Comparison of ENCODE assay signal across 8 cellular contexts in the genomic region with DNA sequence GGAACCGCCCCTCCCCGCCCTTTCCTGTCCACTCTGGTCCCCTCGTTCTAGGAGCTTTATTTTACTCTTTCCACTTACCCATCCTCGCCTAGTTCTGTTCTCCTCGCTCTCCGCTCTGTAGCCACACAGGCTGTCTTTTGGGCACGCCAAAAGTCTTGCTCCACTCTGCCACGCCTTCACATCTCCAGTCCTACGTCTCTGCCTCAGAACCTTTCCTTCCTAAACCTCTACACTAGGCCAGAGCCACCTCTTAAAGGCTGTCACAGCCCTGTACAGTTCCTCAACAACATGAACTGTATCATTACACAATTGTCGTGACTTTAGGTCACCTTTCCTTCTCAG. TPM values are rescaled to one million over a fixed set of nuclear protein-coding genes. Genes with fewer than 3 reads are reported as not detected.
A peak's percentile ranks its signal among the peaks of the same experiment; 100 is the strongest.
DNase-seq lines count a peak whose midpoint lies in the region; FAIRE-seq and TF ChIP-seq lines count a peak whose summit lies in the region.

No MANE protein-coding gene starts in this region.

- no peak overlapping the region for H3K18ac ChIP-seq in H1 (ENCODE audit: extremely low read depth, low read length)

- no peaks in the 10 kb centered on the region for H3K27me3 ChIP-seq in CD4-positive, alpha-beta memory T cell (ENCODE audit: insufficient read depth, low read length)
- H3K27me3 ChIP-seq in H1 (replicated peaks in 1 of 4; ENCODE audit: control insufficient read depth in 3 of 4, extremely low read depth in 1 of 4, insufficient read depth in 3 of 4, low read length in 3 of 4) = no peaks in the 10 kb centered on the region
- no peaks in the 10 kb centered on the region for H3K27me3 ChIP-seq in neutrophil

- no peak for TF ChIP-seq CTCF in NB4 (IDR thresholded peaks at IDR 0.05; ENCODE audit: low read depth, low read length)
- no peak for TF ChIP-seq CTCF in H1 (IDR thresholded peaks at IDR 0.05; ENCODE audit: control extremely low read depth in 1 of 3, insufficient read depth in 1 of 3, low read depth in 1 of 3, low read length in 3 of 3)
- no peak for TF ChIP-seq CTCF in neutrophil (IDR thresholded peaks at IDR 0.05)
- no peak for TF ChIP-seq CTCF in GM10248 (IDR thresholded peaks at IDR 0.05; ENCODE audit: control extremely low read depth, extremely low read depth, low read depth, missing control alignments)

- H3K27ac ChIP-seq in CD4-positive, alpha-beta memory T cell (ENCODE audit: low read depth, low read length) = peak overlapping the region; percentile 98
- peak overlapping the region; percentile 24; the same call in 1 of the 2 replicates for H3K27ac ChIP-seq in H1 (ENCODE audit: low read depth, low read length)
- H3K27ac ChIP-seq in neutrophil = peak overlapping the region; percentile 95

- no peak overlapping the region for H2AK5ac ChIP-seq in H1 (ENCODE audit: low read depth, low read length)

- no peak for FAIRE-seq in H1 (lab: Jason Lieb, UNC)

- H4K20me1 ChIP-seq in H1 (replicated peaks in 1 of 2; ENCODE audit: control insufficient read depth in 1 of 2, insufficient read depth in 2 of 2, low read length in 2 of 2) = peaks cover 8 to 16% of the 10 kb centered on the region in 2 experiments

- H2BK20ac ChIP-seq in H1 (ENCODE audit: low read length) = no peak overlapping the region

- H3K9me3 Mint-ChIP-seq in CD4-positive, alpha-beta memory T cell = peaks cover 0 to 5% (median 0%) of the 10 kb centered on the region in 8 donors

- H3K4me3 Mint-ChIP-seq in CD4-positive, alpha-beta memory T cell = peak overlapping the region; percentile 94 to 100 (median 96)

- H3K79me1 ChIP-seq in H1 (ENCODE audit: low read depth, low read length) = no peaks in the 10 kb centered on the region

- H3K23me2 ChIP-seq in H1 (ENCODE audit: low read depth, low read length) = peaks cover 5% of the 10 kb centered on the region

- peaks cover 0 to 11% of the 10 kb centered on the region in 2 donors for H3K36me3 Mint-ChIP-seq in CD4-positive, alpha-beta memory T cell

- H3K9ac ChIP-seq in H1 (replicated peaks in 1 of 4; ENCODE audit: extremely low read depth in 1 of 4, low read depth in 3 of 4, low read length in 3 of 4) = no peak overlapping the region

- TF ChIP-seq EP300 in H1 (IDR thresholded peaks at IDR 0.05; ENCODE audit: borderline replicate concordance in 1 of 2, low read depth in 2 of 2, low read length in 2 of 2) = no peak

- no peak overlapping the region for H4K91ac ChIP-seq in H1 (replicated peaks; ENCODE audit: insufficient read length, low read length)

- no peak overlapping the region for H4K8ac ChIP-seq in H1 (ENCODE audit: extremely low read depth, insufficient read depth, low read length)

- H2BK120ac ChIP-seq in H1 (replicated peaks; ENCODE audit: low read depth, low read length) = no peak overlapping the region

- H3K4me3 ChIP-seq in CD4-positive, alpha-beta memory T cell (ENCODE audit: low read length in 2 of 2) = peak overlapping the region; percentile 64 to 80
- peak overlapping the region; percentile 78 for H3K4me3 ChIP-seq in NB4 (ENCODE audit: low read depth, low read length)
- H3K4me3 ChIP-seq in H1 (ENCODE audit: extremely low read depth in 1 of 4, insufficient read depth in 2 of 4, low read depth in 3 of 4, low read length in 4 of 4) = peak overlapping the region; percentile 78 to 98 (median 91); a peak in 7 of 8 replicates
- H3K4me3 ChIP-seq in neutrophil (ENCODE audit: low read depth in 1 of 2, low read length in 1 of 2) = peak overlapping the region; percentile 89 to 92

- no peaks in the 10 kb centered on the region for H3K9me3 ChIP-seq in CD4-positive, alpha-beta memory T cell (ENCODE audit: control insufficient read depth in 1 of 2, low read length in 2 of 2)
- H3K9me3 ChIP-seq in H1 (ENCODE audit: insufficient read depth in 2 of 2, low read depth in 1 of 2, low read length in 1 of 2) (no peaks in the 10 kb centered on the region), neutrophil (no peaks in the 10 kb centered on the region)

- H3K36me3 ChIP-seq in CD4-positive, alpha-beta memory T cell (ENCODE audit: insufficient read depth, low read length) = no peaks in the 10 kb centered on the region
- no peaks in the 10 kb centered on the region for H3K36me3 ChIP-seq in H1 (ENCODE audit: control insufficient read depth in 2 of 4, insufficient read depth in 4 of 4, low read length in 3 of 4)
- no peaks in the 10 kb centered on the region for H3K36me3 ChIP-seq in neutrophil

- intact Hi-C loops in CD4-positive, alpha-beta memory T cell (cut with micrococcal nuclease) = loop anchor here (1.0 to 10.0 kb wide), 7 partner anchors 40 to 390 kb away; no protein-coding TSS in a partner anchor

- peaks cover 39% of the 10 kb centered on the region for H3K4me1 ChIP-seq in CD4-positive, alpha-beta memory T cell (ENCODE audit: insufficient read depth, low read length)
- peaks cover 0 to 7% (median 2%) of the 10 kb centered on the region in 4 experiments; a peak in 3 of 7 replicates for H3K4me1 ChIP-seq in H1 (replicated peaks in 1 of 4; ENCODE audit: control insufficient read depth in 3 of 4, insufficient read depth in 4 of 4, low read length in 3 of 4)
- peaks cover 31 to 37% of the 10 kb centered on the region in 2 experiments for H3K4me1 ChIP-seq in neutrophil (ENCODE audit: control insufficient read depth in 1 of 2, insufficient read depth in 1 of 2, low read depth in 1 of 2, low read length in 1 of 2)

- no peak for TF ChIP-seq RAD21 in H1 (IDR thresholded peaks at IDR 0.05 in 1 of 2, conservative IDR thresholded peaks at IDR 0.05 in 1 of 2; ENCODE audit: low read depth in 2 of 2, low read length in 2 of 2)

- peaks cover 40 to 44% of the 10 kb centered on the region in 2 experiments for H3K79me2 ChIP-seq in H1 (ENCODE audit: control insufficient read depth in 1 of 2, insufficient read depth in 2 of 2, low read length in 2 of 2)

- H2BK15ac ChIP-seq in H1 (ENCODE audit: low read length) = peak overlapping the region; percentile 99

- H3K4me2 ChIP-seq in H1 (ENCODE audit: insufficient read depth in 1 of 2, low read depth in 2 of 2, low read length in 2 of 2) = peak overlapping the region; percentile 73 to 97

- TF ChIP-seq POLR2A in NB4 (IDR thresholded peaks at IDR 0.05; ENCODE audit: extremely low read depth, insufficient read length) (no peak), H1 (IDR thresholded peaks at IDR 0.05; ENCODE audit: control extremely low read depth in 1 of 2, low read depth in 2 of 2, low read length in 2 of 2) (no peak)

- H3K23ac ChIP-seq in H1 (ENCODE audit: insufficient read length) = no peak overlapping the region

- H2AFZ ChIP-seq in H1 (ENCODE audit: low read length) = peak overlapping the region; percentile 98

- DNase-seq in CD4-positive, alpha-beta memory T cell = no peak
- no peak for DNase-seq in NB4 (ENCODE audit: low read depth)
- DNase-seq in H1 (ENCODE audit: low read depth in 1 of 2, low spot score in 2 of 2) = no peak
- DNase-seq in NCI-H2081 (lab: John Stamatoyannopoulos, UW) = no peak
- no peak for DNase-seq in GM10248 (ENCODE audit: extremely low spot score)
- no peak for DNase-seq in DMS79 treated with DMSO at 0.1 percent for 48 hours (lab: John Stamatoyannopoulos, UW)
- no peak for DNase-seq in NCI-H1092 (lab: John Stamatoyannopoulos, UW)

- no peak overlapping the region for H4K5ac ChIP-seq in H1 (ENCODE audit: insufficient read length, low read depth, low read length)

- CTCF ChIA-PET in CD4-positive, alpha-beta memory T cell (lab: Charles Lee; ENCODE audit: partially characterized antibody) = interaction anchor here (0.7 to 1.3 kb wide), 6 partner anchors 162 to 290 kb away, joined by 3 read pairs; no protein-coding TSS in a partner anchor
- CTCF ChIA-PET in H1 (lab: Charles Lee; ENCODE audit: partially characterized antibody) (no interaction called here), GM10248 (lab: Yijun Ruan, JAX) (interaction anchor here (1.4 to 2.1 kb wide), 3 partner anchors 9 to 17 kb away, joined by 4 to 9 read pairs (median 7); no protein-coding TSS in a partner anchor)

- no peak overlapping the region for H3K56ac ChIP-seq in H1 (replicated peaks; ENCODE audit: insufficient read length, low read depth, low read length)

- H3K4ac ChIP-seq in H1 (replicated peaks; ENCODE audit: insufficient read length, low read depth, low read length) = peak overlapping the region; percentile 2

- peaks cover 27 to 41% (median 34%) of the 10 kb centered on the region in 4 donors for H3K4me1 Mint-ChIP-seq in CD4-positive, alpha-beta memory T cell

- H3K14ac ChIP-seq in H1 (ENCODE audit: insufficient read length) = no peak overlapping the region

- POLR2A ChIA-PET in CD4-positive, alpha-beta memory T cell (lab: Charles Lee; ENCODE audit: partially characterized antibody) = interaction anchor here (0.5 to 1.7 kb wide), 12 partner anchors 10 to 239 kb away, joined by 3 to 14 read pairs (median 4); a partner anchor contains a TSS
- POLR2A ChIA-PET in H1 (lab: Charles Lee; ENCODE audit: partially characterized antibody) (interaction anchor here (0.8 to 1.8 kb wide), 7 partner anchors 10 to 140 kb away, joined by 3 to 12 read pairs (median 3); a partner anchor contains a TSS), GM10248 (lab: Yijun Ruan, JAX) (interaction anchor here (1.3 kb wide), 1 partner anchor 10 kb away, joined by 3 read pairs; no protein-coding TSS in a partner anchor)

- H2BK5ac ChIP-seq in H1 (ENCODE audit: low read depth, low read length) = peak overlapping the region; percentile 84

- WGBS in H1 (ENCODE audit: extremely low coverage in 1 of 2, insufficient coverage in 1 of 2, insufficient read length in 1 of 2, insufficient replicate concordance in 2 of 2, low coverage in 1 of 2, low lambda C conversion rate in 2 of 2, missing lambda C conversion rate in 1 of 2), 2 experiments = 35% methylated on average over 10 of the region's 10 CpGs; no CpG with 5 or more reads in 1 of the 2 experiments

- H3K27ac Mint-ChIP-seq in CD4-positive, alpha-beta memory T cell = peak overlapping the region; percentile 98 to 100 (median 100)

- H3K27me3 Mint-ChIP-seq in CD4-positive, alpha-beta memory T cell = no peaks in the 10 kb centered on the region

- H2BK12ac ChIP-seq in H1 (ENCODE audit: low read depth, low read length) = peak overlapping the region; percentile 96; the same call in 1 of the 2 replicates

RNA-seq across cellular contexts. Expression of a gene that starts 0.4 kb away (rescaled TPM):
- 100 to 1,000 TPM; 105 to 130 TPM for total RNA-seq in CD4-positive, alpha-beta memory T cell
- 10 to 100 TPM; 51.3 to 65.9 TPM for polyA plus RNA-seq in CD4-positive, alpha-beta memory T cell
- total RNA-seq in H1 (2021; fragmentation: NEBNext Ultra II Directional; extraction: Animal tissue kit (Norgen Biotek cat#: 25700)) = 247 and 274 TPM in 2 replicates
- polyA plus RNA-seq in H1 (2011; rRNA removed) = 44.3 and 81.9 TPM in 2 replicates
- 75.5 TPM for polyA plus RNA-seq in H1 (2011; cell fraction: cytosol; rRNA removed)
- polyA plus RNA-seq in H1 (2011; cell fraction: nucleus; rRNA removed) = 17.7 TPM
- polyA plus RNA-seq in H1 (2012, experiment 1 of 2) = 70.4 to 152 TPM (median 88.4 TPM) in 4 replicates
- polyA plus RNA-seq in H1 (2012, experiment 2 of 2) = 15.3 TPM
- polyA plus RNA-seq in H1 (2013, experiment 1 of 2) = 84.5 TPM
- polyA plus RNA-seq in H1 (2013, experiment 2 of 2) = 86.6 TPM
- 120 and 141 TPM in 2 replicates for polyA minus RNA-seq in H1 (2011; rRNA and poly(A)+ RNA removed)
- 67.2 TPM for polyA minus RNA-seq in H1 (2011; cell fraction: cytosol; rRNA and poly(A)+ RNA removed)
- 69.1 TPM for polyA minus RNA-seq in H1 (2011; cell fraction: nucleus; rRNA and poly(A)+ RNA removed)

RNA-seq across cellular contexts. Expression of a gene that starts 40.5 kb away (rescaled TPM):
- 10 to 100 TPM; 36.6 to 43.9 TPM for total RNA-seq in CD4-positive, alpha-beta memory T cell
- polyA plus RNA-seq in CD4-positive, alpha-beta memory T cell = 10 to 100 TPM in 1 of 2 donors, 1 to 10 TPM in 1; 3.6 to 14.5 TPM
- 24.7 and 27.9 TPM in 2 replicates for total RNA-seq in H1 (2021; fragmentation: NEBNext Ultra II Directional; extraction: Animal tissue kit (Norgen Biotek cat#: 25700))
- 8.9 and 11.4 TPM in 2 replicates for polyA plus RNA-seq in H1 (2011; rRNA removed)
- polyA plus RNA-seq in H1 (2011; cell fraction: cytosol; rRNA removed) = 13.9 TPM
- 31.2 TPM for polyA plus RNA-seq in H1 (2011; cell fraction: nucleus; rRNA removed)
- 11.3 to 15.5 TPM (median 12.0 TPM) in 4 replicates for polyA plus RNA-seq in H1 (2012, experiment 1 of 2)
- 0.39 TPM for polyA plus RNA-seq in H1 (2012, experiment 2 of 2)
- polyA plus RNA-seq in H1 (2013, experiment 1 of 2) = 18.5 TPM
- 17.2 TPM for polyA plus RNA-seq in H1 (2013, experiment 2 of 2)
- 54.8 and 93.0 TPM in 2 replicates for polyA minus RNA-seq in H1 (2011; rRNA and poly(A)+ RNA removed)
- 16.1 TPM for polyA minus RNA-seq in H1 (2011; cell fraction: cytosol; rRNA and poly(A)+ RNA removed)
- 47.4 TPM for polyA minus RNA-seq in H1 (2011; cell fraction: nucleus; rRNA and poly(A)+ RNA removed)

Comparison
In these comparisons a context has a peak if more than half of its experiments do, and no peak if none do; other contexts are left out.
1. H3K27ac ChIP-seq: peak in every context shown above with its lines; median percentile 98 in CD4-positive, alpha-beta memory T cell; 95 in neutrophil; 24 in H1.